18 cellular contexts compared by ENCODE assay signal in the genomic region with DNA sequence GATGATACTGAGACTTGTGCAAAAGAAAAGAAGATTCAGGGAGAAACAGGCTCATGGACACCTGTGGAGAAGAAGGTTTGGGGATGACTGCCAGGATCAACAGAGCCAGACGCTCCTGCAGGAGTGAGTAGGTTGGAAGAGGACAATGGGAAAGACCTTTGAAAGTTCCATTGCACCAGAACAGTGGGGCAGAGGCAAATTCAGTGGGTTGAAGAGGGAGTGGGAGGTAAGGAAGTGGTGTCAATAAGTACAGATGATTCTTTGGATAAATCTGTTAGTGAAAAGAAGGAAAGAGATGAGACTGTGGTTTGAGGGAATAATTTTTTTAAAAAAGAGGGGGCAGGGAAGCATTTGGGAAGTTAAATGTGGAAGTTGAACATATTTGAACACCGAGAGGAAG.
DNase-seq lines count a peak whose midpoint lies in the region; ATAC-seq and TF ChIP-seq lines count a peak whose summit lies in the region.
"Had no signal": no experiment of that assay in that cellular context is flagged by ENCODE, and none has a peak within 500 bp of the region (broad histone marks: within the 10 kb centered on the region; RNA-seq: fewer than 3 reads in every experiment).

No MANE protein-coding gene starts in this region.

- no peaks in the 10 kb centered on the region for H4K20me1 ChIP-seq in IMR-90 (ENCODE audit: insufficient read depth, low read length)
- H4K20me1 ChIP-seq: BLaER1 had no signal

- no peak for ATAC-seq in activated T-cell treated with anti-CD3 and anti-CD28 coated beads, Interleukin-2, amount 50 U/mL, for 4 hours
- ATAC-seq in IMR-90 (ENCODE audit: low read depth), result no peak
- ATAC-seq: CD8-positive, alpha-beta T cell; GM12878 had no signal

- peak overlapping the region; percentile 55 for H2BK20ac ChIP-seq in IMR-90 (ENCODE audit: low read depth, low read length)

- H3K4me2 ChIP-seq in IMR-90 (ENCODE audit: low read depth, low read length), result no peak overlapping the region
- H3K4me2 ChIP-seq: BLaER1 had no signal

- H4K5ac ChIP-seq in IMR-90 (ENCODE audit: low read depth, low read length), result no peak overlapping the region

- H3K56ac ChIP-seq in IMR-90 (ENCODE audit: extremely low read depth, insufficient read depth, low read length), result no peak overlapping the region

- no peaks in the 10 kb centered on the region for H3K79me1 ChIP-seq in IMR-90 (ENCODE audit: low read depth in 1 of 2, low read length in 2 of 2)

- POLR2A ChIA-PET in IMR-90 (lab: Charles Lee; ENCODE audit: unreplicated experiment), result no interaction called here

- no peaks in the 10 kb centered on the region for H3K36me3 ChIP-seq in IMR-90 (ENCODE audit: control insufficient read depth, insufficient read depth, low read length)
- H3K36me3 ChIP-seq: BLaER1 had no signal

- CTCF ChIA-PET in IMR-90 (lab: Yijun Ruan, JAX), result interaction anchor here (1.0 kb wide), 1 partner anchor 196 kb away, joined by 3 read pairs; no protein-coding TSS in a partner anchor

- no peak overlapping the region for H3K9ac ChIP-seq in IMR-90 (ENCODE audit: low read depth, low read length)
- H3K9ac ChIP-seq: BLaER1 had no signal

- 90% methylated on average over 2 of the region's 2 CpGs; no CpG with 5 or more reads in 1 of the 2 experiments for WGBS in IMR-90 (ENCODE audit: extremely low coverage in 2 of 2, insufficient read length in 1 of 2), 2 experiments

- H2BK15ac ChIP-seq in IMR-90 (ENCODE audit: low read depth, low read length), result peak overlapping the region; percentile 66; the same call in 1 of the 3 replicates

- no peak overlapping the region for H2AK9ac ChIP-seq in IMR-90 (replicated peaks; ENCODE audit: low read depth, low read length, poor library complexity)

- H3K9me1 ChIP-seq in IMR-90 (ENCODE audit: insufficient read depth, low read length), result peaks cover 13% of the 10 kb centered on the region

- H3K27ac ChIP-seq in IMR-90 (ENCODE audit: insufficient read depth, low read length), result no peak overlapping the region
- H3K27ac ChIP-seq: 22Rv1, BLaER1, C4-2B had no signal

- H3K9me3 Mint-ChIP-seq in activated T-cell treated with anti-CD3 and anti-CD28 coated beads, Interleukin-2, amount 50 U/mL, for 24 hours, result no peaks in the 10 kb centered on the region
- no peaks in the 10 kb centered on the region for H3K9me3 Mint-ChIP-seq in activated T-cell treated with anti-CD3 and anti-CD28 coated beads, Interleukin-2, amount 50 U/mL, for 4 hours
- no peaks in the 10 kb centered on the region for H3K9me3 Mint-ChIP-seq in chondrocyte (ENCODE audit: low read depth)

- H3K4ac ChIP-seq in IMR-90 (ENCODE audit: low read depth, low read length), result no peak overlapping the region; the same call in 1 of the 2 replicates

- H2BK120ac ChIP-seq in IMR-90 (ENCODE audit: low read depth, low read length), result peak overlapping the region; percentile 88; the same call in 1 of the 2 replicates

- H3K23ac ChIP-seq in IMR-90 (ENCODE audit: low read depth, low read length), result no peak overlapping the region

- H3K9me3 ChIP-seq in IMR-90 (ENCODE audit: control insufficient read depth, insufficient read depth, low read length), result no peaks in the 10 kb centered on the region
- H3K9me3 ChIP-seq: BLaER1, Caco-2 had no signal

- H2BK5ac ChIP-seq in IMR-90 (ENCODE audit: low read depth, low read length, poor library complexity, severe bottlenecking), result peak overlapping the region; percentile 19

- no peaks in the 10 kb centered on the region for H3K4me1 Mint-ChIP-seq in activated T-cell treated with anti-CD3 and anti-CD28 coated beads, Interleukin-2, amount 50 U/mL, for 24 hours (ENCODE audit: low read depth)
- H3K4me1 Mint-ChIP-seq in activated T-cell treated with anti-CD3 and anti-CD28 coated beads, Interleukin-2, amount 50 U/mL, for 4 hours (ENCODE audit: low read depth), result no peaks in the 10 kb centered on the region
- peaks cover 7% of the 10 kb centered on the region for H3K4me1 Mint-ChIP-seq in chondrocyte (ENCODE audit: low read depth)
- H3K4me1 Mint-ChIP-seq: B cell; CD4-positive, CD25-positive, alpha-beta regulatory T cell had no signal

- H3K27me3 ChIP-seq in IMR-90 (ENCODE audit: control insufficient read depth, insufficient read depth, low read length), result no peaks in the 10 kb centered on the region
- H3K27me3 ChIP-seq: BLaER1 had no signal

- no peak overlapping the region for H3K18ac ChIP-seq in IMR-90 (ENCODE audit: low read depth, low read length)

- peak overlapping the region; percentile 33; the same call in 1 of the 2 replicates for H4K91ac ChIP-seq in IMR-90 (ENCODE audit: insufficient read depth, low read depth, low read length)

- dilution Hi-C loops in IMR-90 (cut with HindIII; ENCODE audit: low sequenced_read_pairs, unreplicated experiment), result no loop called here

- peaks cover 28% of the 10 kb centered on the region for H3K27me3 Mint-ChIP-seq in activated T-cell treated with anti-CD3 and anti-CD28 coated beads, Interleukin-2, amount 50 U/mL, for 24 hours
- peaks cover 6% of the 10 kb centered on the region for H3K27me3 Mint-ChIP-seq in activated T-cell treated with anti-CD3 and anti-CD28 coated beads, Interleukin-2, amount 50 U/mL, for 4 hours (ENCODE audit: low read depth)
- H3K27me3 Mint-ChIP-seq in chondrocyte (ENCODE audit: low read depth), result peaks cover 1% of the 10 kb centered on the region
- H3K27me3 Mint-ChIP-seq: CD4-positive, CD25-positive, alpha-beta regulatory T cell had no signal

- TF ChIP-seq CTCF in IMR-90 (conservative IDR thresholded peaks at IDR 0.05; ENCODE audit: low read depth, low read length) (no peak), chondrocyte (IDR thresholded peaks at IDR 0.05) (no peak)

- H3K14ac ChIP-seq in IMR-90 (replicated peaks; ENCODE audit: low read depth, low read length), result peak overlapping the region; percentile 33

- intact Hi-C loops in IMR-90 (cut with micrococcal nuclease), result loop anchor here (10.0 kb wide), 1 partner anchor 91 kb away; no protein-coding TSS in a partner anchor

- H2AFZ ChIP-seq in IMR-90 (replicated peaks; ENCODE audit: low read length, poor library complexity), result no peak overlapping the region

- peaks cover 10% of the 10 kb centered on the region for H3K4me1 ChIP-seq in IMR-90 (ENCODE audit: control insufficient read depth, insufficient read depth, low read length)

- H4K8ac ChIP-seq in IMR-90 (ENCODE audit: low read depth in 2 of 2, low read length in 2 of 2), result peak overlapping the region in 1 of 2 experiments; percentile 49; a peak in 2 of 4 replicates

- H3K36me3 Mint-ChIP-seq in activated T-cell treated with anti-CD3 and anti-CD28 coated beads, Interleukin-2, amount 50 U/mL, for 24 hours (ENCODE audit: low read depth), result no peaks in the 10 kb centered on the region
- H3K36me3 Mint-ChIP-seq in activated T-cell treated with anti-CD3 and anti-CD28 coated beads, Interleukin-2, amount 50 U/mL, for 4 hours (ENCODE audit: insufficient read depth), result no peaks in the 10 kb centered on the region
- H3K36me3 Mint-ChIP-seq in chondrocyte (ENCODE audit: low read depth), result no peaks in the 10 kb centered on the region
- H3K36me3 Mint-ChIP-seq: CD4-positive, CD25-positive, alpha-beta regulatory T cell; CD8-positive, alpha-beta T cell had no signal

- BruUV-seq in IMR-90 (replicated peaks; lab: Mats Ljungman, UMichigan), result no TSS peak

- no peak for TF ChIP-seq RAD21 in IMR-90 (IDR thresholded peaks at IDR 0.05; ENCODE audit: low read length)

- in situ Hi-C loops in IMR-90 (cut with MboI; ENCODE audit: low sequenced_read_pairs), result no loop called here

- no peak for DNase-seq in activated T-cell treated with anti-CD3 and anti-CD28 coated beads, Interleukin-2, amount 50 U/mL, for 24 hours
- no peak for DNase-seq in activated T-cell treated with anti-CD3 and anti-CD28 coated beads, Interleukin-2, amount 50 U/mL, for 4 hours
- DNase-seq in IMR-90, result no peak
- no peak for DNase-seq in chondrocyte (ENCODE audit: low spot score)
- no peak for DNase-seq in SW 1271 (lab: John Stamatoyannopoulos, UW)
- DNase-seq in activated naive CD4-positive, alpha-beta T cell (lab: John Stamatoyannopoulos, UW), result no peak
- DNase-seq: Caco-2; CD4-positive, CD25-positive, alpha-beta regulatory T cell; CD8-positive, alpha-beta T cell; DMS153; DND-41; GDM1; GOT3 had no signal

- peak overlapping the region; percentile 96 for H2AK5ac ChIP-seq in IMR-90 (ENCODE audit: low read depth, low read length)

- H3K4me3 Mint-ChIP-seq in activated T-cell treated with anti-CD3 and anti-CD28 coated beads, Interleukin-2, amount 50 U/mL, for 24 hours, result no peak overlapping the region
- no peak overlapping the region for H3K4me3 Mint-ChIP-seq in activated T-cell treated with anti-CD3 and anti-CD28 coated beads, Interleukin-2, amount 50 U/mL, for 4 hours
- no peak overlapping the region for H3K4me3 Mint-ChIP-seq in chondrocyte (ENCODE audit: unreplicated experiment)
- H3K4me3 Mint-ChIP-seq: B cell; CD4-positive, CD25-positive, alpha-beta regulatory T cell; CD8-positive, alpha-beta T cell had no signal

- TF ChIP-seq POLR2A in IMR-90 (IDR thresholded peaks at IDR 0.05; ENCODE audit: low read depth, low read length), result no peak

- no peak overlapping the region for H3K4me3 ChIP-seq in IMR-90 (ENCODE audit: insufficient read depth, low read depth, low read length)
- H3K4me3 ChIP-seq: BLaER1, GM12878 had no signal

- peak overlapping the region; percentile 11 for H3K27ac Mint-ChIP-seq in activated T-cell treated with anti-CD3 and anti-CD28 coated beads, Interleukin-2, amount 50 U/mL, for 24 hours
- peak overlapping the region; percentile 13 for H3K27ac Mint-ChIP-seq in chondrocyte (ENCODE audit: unreplicated experiment)
- H3K27ac Mint-ChIP-seq: B cell; CD4-positive, CD25-positive, alpha-beta regulatory T cell; CD8-positive, alpha-beta T cell had no signal

TF ChIP-seq in IMR-90, 13 proteins besides CTCF, POLR2A, EP300 and RAD21 (continues in another document):
- TF ChIP-seq, protein P1, sequence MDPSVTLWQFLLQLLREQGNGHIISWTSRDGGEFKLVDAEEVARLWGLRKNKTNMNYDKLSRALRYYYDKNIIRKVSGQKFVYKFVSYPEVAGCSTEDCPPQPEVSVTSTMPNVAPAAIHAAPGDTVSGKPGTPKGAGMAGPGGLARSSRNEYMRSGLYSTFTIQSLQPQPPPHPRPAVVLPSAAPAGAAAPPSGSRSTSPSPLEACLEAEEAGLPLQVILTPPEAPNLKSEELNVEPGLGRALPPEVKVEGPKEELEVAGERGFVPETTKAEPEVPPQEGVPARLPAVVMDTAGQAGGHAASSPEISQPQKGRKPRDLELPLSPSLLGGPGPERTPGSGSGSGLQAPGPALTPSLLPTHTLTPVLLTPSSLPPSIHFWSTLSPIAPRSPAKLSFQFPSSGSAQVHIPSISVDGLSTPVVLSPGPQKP (IDR thresholded peaks at IDR 0.05; ENCODE audit: borderline replicate concordance, low read depth, low read length), result no peak
- TF ChIP-seq MAFK (IDR thresholded peaks at IDR 0.05; ENCODE audit: low read depth, low read length) (no peak), CHD1 (IDR thresholded peaks at IDR 0.05; ENCODE audit: low read depth, low read length) (no peak)
- TF ChIP-seq, protein P2, sequence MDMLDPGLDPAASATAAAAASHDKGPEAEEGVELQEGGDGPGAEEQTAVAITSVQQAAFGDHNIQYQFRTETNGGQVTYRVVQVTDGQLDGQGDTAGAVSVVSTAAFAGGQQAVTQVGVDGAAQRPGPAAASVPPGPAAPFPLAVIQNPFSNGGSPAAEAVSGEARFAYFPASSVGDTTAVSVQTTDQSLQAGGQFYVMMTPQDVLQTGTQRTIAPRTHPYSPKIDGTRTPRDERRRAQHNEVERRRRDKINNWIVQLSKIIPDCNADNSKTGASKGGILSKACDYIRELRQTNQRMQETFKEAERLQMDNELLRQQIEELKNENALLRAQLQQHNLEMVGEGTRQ (IDR thresholded peaks at IDR 0.05; ENCODE audit: low read depth, low read length), result no peak
